20 cellular contexts compared by ENCODE assay signal in genomic region chr14:52786887-52787286, GRCh38. TPM values are rescaled to one million over a fixed set of nuclear protein-coding genes. Genes with fewer than 3 reads are reported as not detected.
DNase-seq lines count a peak whose midpoint lies in the region; ATAC-seq, FAIRE-seq and TF ChIP-seq lines count a peak whose summit lies in the region.
"Had no signal": no experiment of that assay in that cellular context is flagged by ENCODE, and none has a peak within 500 bp of the region (broad histone marks: within the 10 kb centered on the region; RNA-seq: fewer than 3 reads in every experiment).

No MANE protein-coding gene starts in this region.

- no peak overlapping the region for H3K4me2 ChIP-seq in GM12878 (ENCODE audit: control insufficient read depth, insufficient read depth)
- H3K4me2 ChIP-seq in skeletal muscle satellite cell (ENCODE audit: low read length) = peak overlapping the region; percentile 91
- H3K4me2 ChIP-seq: A549, GM23338 had no signal

- H3K27me3 Mint-ChIP-seq in CD4-positive, alpha-beta T cell = no peaks in the 10 kb centered on the region
- H3K27me3 Mint-ChIP-seq in natural killer cell (ENCODE audit: low read depth in 2 of 2) = no peaks in the 10 kb centered on the region

- no peak for TF ChIP-seq CTCF in CD4-positive, alpha-beta T cell (IDR thresholded peaks at IDR 0.05)
- TF ChIP-seq CTCF in GM12878 (IDR thresholded peaks at IDR 0.05 in 2 of 3, conservative IDR thresholded peaks at IDR 0.05 in 1 of 3; ENCODE audit: control insufficient read depth in 2 of 3, extremely low read depth in 1 of 3, insufficient read depth in 1 of 3, low read depth in 3 of 3, low read length in 3 of 3) = no peak
- TF ChIP-seq CTCF in natural killer cell (IDR thresholded peaks at IDR 0.05) = no peak
- TF ChIP-seq CTCF in A673 (conservative IDR thresholded peaks at IDR 0.05; ENCODE audit: low read depth, low read length) = no peak

- no peak overlapping the region for H2AFZ ChIP-seq in GM12878 (ENCODE audit: control insufficient read depth, low read depth, low read length)
- H2AFZ ChIP-seq: GM23338 had no signal

- H3K36me3 Mint-ChIP-seq in CD4-positive, alpha-beta T cell (ENCODE audit: low read depth) = peaks cover 17% of the 10 kb centered on the region
- no peaks in the 10 kb centered on the region for H3K36me3 Mint-ChIP-seq in natural killer cell

- POLR2A ChIA-PET in CD4-positive, alpha-beta T cell (lab: Charles Lee) = no interaction called here
- POLR2A ChIA-PET in GM12878 (lab: Charles Lee) = no interaction called here
- POLR2A ChIA-PET in A673 (lab: Charles Lee; ENCODE audit: low non-redundant PET) = no interaction called here

- no peak overlapping the region for H3K4me3 ChIP-seq in GM12878
- no peak overlapping the region for H3K4me3 ChIP-seq in skeletal muscle satellite cell (ENCODE audit: low read length)
- H3K4me3 ChIP-seq in A673 (ENCODE audit: low read depth, low read length, poor library complexity, severe bottlenecking) = no peak overlapping the region
- H3K4me3 ChIP-seq: A549, GM23338 had no signal

- DNase-seq in CD4-positive, alpha-beta T cell = no peak
- no peak for DNase-seq in GM12878 (ENCODE audit: low read depth, low spot score)
- no peak for DNase-seq in natural killer cell
- DNase-seq in A673 (ENCODE audit: low spot score) = no peak
- no peak for DNase-seq in NCI-H524 treated with DMSO at 0.1 percent for 48 hours (lab: John Stamatoyannopoulos, UW)
- DNase-seq: 8988T; C1 segment of cervical spinal cord; Caco-2; CD8-positive, alpha-beta T cell; DMS153; EL; GF-D8; H9 had no signal

- RAD21 ChIA-PET in GM12878 (lab: Charles Lee; ENCODE audit: unreplicated experiment) = interaction anchor here (0.7 to 1.1 kb wide), 3 partner anchors 110 to 496 kb away, joined by 3 read pairs; no protein-coding TSS in a partner anchor

- H3K4me3 Mint-ChIP-seq in CD4-positive, alpha-beta T cell = no peak overlapping the region
- no peak overlapping the region for H3K4me3 Mint-ChIP-seq in natural killer cell
- H3K4me3 Mint-ChIP-seq: CD8-positive, alpha-beta T cell; GM23338; H9 had no signal

- H3K9me3 Mint-ChIP-seq in CD4-positive, alpha-beta T cell = no peaks in the 10 kb centered on the region
- H3K9me3 Mint-ChIP-seq in natural killer cell = no peaks in the 10 kb centered on the region
- H3K9me3 Mint-ChIP-seq: CD8-positive, alpha-beta T cell; GM23338; H9 had no signal

- peaks cover 31% of the 10 kb centered on the region for H3K79me2 ChIP-seq in GM12878 (ENCODE audit: control insufficient read depth, insufficient read depth, low read length)

- H4K20me1 ChIP-seq in GM12878 (ENCODE audit: control insufficient read depth, insufficient read depth) = no peaks in the 10 kb centered on the region

- TF ChIP-seq POLR2A in GM12878 (IDR thresholded peaks at IDR 0.05; ENCODE audit: low read depth, low read length) = no peak

- intact Hi-C loops in CD4-positive, alpha-beta T cell (cut with DNase I, micrococcal nuclease) = no loop called here
- intact Hi-C loops in GM12878 (cut with micrococcal nuclease; ENCODE audit: unreplicated experiment) (loop anchor here (5.0 kb wide), 1 partner anchor 95 kb away; no protein-coding TSS in a partner anchor), natural killer cell (cut with micrococcal nuclease) (no loop called here), A673 (cut with micrococcal nuclease; ENCODE audit: unreplicated experiment) (no loop called here)

- SMC1A ChIA-PET in GM12878 (lab: Charles Lee; ENCODE audit: uncharacterized antibody, unreplicated experiment) = no interaction called here

- H3K27ac ChIP-seq in CD4-positive, alpha-beta T cell (ENCODE audit: low read depth, low read length) = no peak overlapping the region
- H3K27ac ChIP-seq in GM12878 (ENCODE audit: control insufficient read depth, insufficient read depth) = no peak overlapping the region
- no peak overlapping the region for H3K27ac ChIP-seq in A673 (ENCODE audit: low read depth, low read length, poor library complexity, severe bottlenecking)
- H3K27ac ChIP-seq: A549 had no signal

- no peak for TF ChIP-seq RAD21 in GM12878 (IDR thresholded peaks at IDR 0.05; ENCODE audit: insufficient read depth, low read depth, low read length)

- H3K9me3 ChIP-seq in CD4-positive, alpha-beta T cell (ENCODE audit: control insufficient read depth, low read length) = no peaks in the 10 kb centered on the region
- H3K9me3 ChIP-seq in GM12878 (replicated peaks; ENCODE audit: control insufficient read depth, insufficient read depth, low read length) = no peaks in the 10 kb centered on the region
- H3K9me3 ChIP-seq in skeletal muscle satellite cell (replicated peaks; ENCODE audit: low read length) = no peaks in the 10 kb centered on the region
- no peaks in the 10 kb centered on the region for H3K9me3 ChIP-seq in A673 (ENCODE audit: low read depth, low read length, poor library complexity, severe bottlenecking)
- H3K9me3 ChIP-seq: A549, Caco-2 had no signal

- no peak for TF ChIP-seq EP300 in GM12878 (IDR thresholded peaks at IDR 0.05; ENCODE audit: borderline replicate concordance in 1 of 2, control insufficient read depth in 1 of 2, low read depth in 2 of 2, low read length in 2 of 2)

- peak; percentile 17 for FAIRE-seq in G401.6 (lab: Jason Lieb, UNC)
- no peak for FAIRE-seq in GM12878 (lab: Jason Lieb, UNC)
- FAIRE-seq: A549, GM12892, GM19239 had no signal

- H3K27me3 ChIP-seq in CD4-positive, alpha-beta T cell (ENCODE audit: control insufficient read depth, insufficient read depth, low read length) = no peaks in the 10 kb centered on the region
- no peaks in the 10 kb centered on the region for H3K27me3 ChIP-seq in GM12878 (replicated peaks in 1 of 2; ENCODE audit: control insufficient read depth in 2 of 2, insufficient read depth in 2 of 2, low read length in 1 of 2)
- no peaks in the 10 kb centered on the region for H3K27me3 ChIP-seq in skeletal muscle satellite cell (ENCODE audit: control insufficient read depth, insufficient read depth, low read length)
- no peaks in the 10 kb centered on the region for H3K27me3 ChIP-seq in A673 (replicated peaks; ENCODE audit: insufficient read depth, low read depth, low read length, poor library complexity)

- BruUV-seq in GM12878 (replicated peaks; lab: Mats Ljungman, UMichigan) = no TSS peak
- BruUV-seq in A673 (replicated peaks; lab: Mats Ljungman, UMichigan) = no TSS peak

- H3K27ac Mint-ChIP-seq in CD4-positive, alpha-beta T cell = peak overlapping the region; percentile 51
- no peak overlapping the region for H3K27ac Mint-ChIP-seq in natural killer cell
- H3K27ac Mint-ChIP-seq: CD8-positive, alpha-beta T cell; GM23338; H9 had no signal

- CTCF ChIA-PET in CD4-positive, alpha-beta T cell (lab: Charles Lee) = no interaction called here
- CTCF ChIA-PET in GM12878 (lab: Yijun Ruan, JAX) (no interaction called here), A673 (lab: Charles Lee) (no interaction called here)

- in situ Hi-C loops in GM12878 (cut with MboI) = no loop called here

- H3K9ac ChIP-seq in GM12878 (ENCODE audit: control insufficient read depth, insufficient read depth, low read length) (no peak overlapping the region), skeletal muscle satellite cell (ENCODE audit: low read depth, low read length) (no peak overlapping the region)

- no peaks in the 10 kb centered on the region for H3K4me1 ChIP-seq in GM12878 (ENCODE audit: control insufficient read depth, insufficient read depth, low read length)
- H3K4me1 ChIP-seq in skeletal muscle satellite cell (ENCODE audit: control insufficient read depth, insufficient read depth, low read length) = peaks cover 36% of the 10 kb centered on the region
- peaks cover 13% of the 10 kb centered on the region for H3K4me1 ChIP-seq in A673 (ENCODE audit: insufficient read depth, low read length, poor library complexity, severe bottlenecking)

- H3K36me3 ChIP-seq in GM12878 (ENCODE audit: control insufficient read depth in 2 of 2, insufficient read depth in 2 of 2, low read length in 1 of 2) = no peaks in the 10 kb centered on the region; a peak in 1 of 4 replicates
- H3K36me3 ChIP-seq in skeletal muscle satellite cell (ENCODE audit: insufficient read depth, low read length) = peaks cover 27% of the 10 kb centered on the region
- peaks cover 14% of the 10 kb centered on the region for H3K36me3 ChIP-seq in A673 (ENCODE audit: insufficient read depth, low read length, poor library complexity, severe bottlenecking)

- no peak for ATAC-seq in CD4-positive, alpha-beta T cell (ENCODE audit: poor library complexity)
- ATAC-seq in GM12878 (no peak), natural killer cell (no peak)
- ATAC-seq: A549; CD8-positive, alpha-beta T cell; GM23338; HCT116 had no signal

- H3K4me1 Mint-ChIP-seq in CD4-positive, alpha-beta T cell (ENCODE audit: low read depth) = peaks cover 43% of the 10 kb centered on the region
- peaks cover 21 to 26% of the 10 kb centered on the region in 2 donors for H3K4me1 Mint-ChIP-seq in natural killer cell

RNA-seq across cellular contexts. Expression of gene GNPNAT1, which starts 4.5 kb away (rescaled TPM):
- total RNA-seq in CD4-positive, alpha-beta T cell = 1 to 10 TPM; 3.8 to 4.6 TPM
- total RNA-seq in GM12878 (2013; cell fraction: nucleolus; rRNA removed) = 6.5 and 6.7 TPM in 2 replicates
- total RNA-seq in GM12878 (2014; rRNA removed) = 20.2 and 20.3 TPM in 2 replicates
- total RNA-seq in GM12878 (2014; rRNA removed; fragmentation: Illumina TruSeq; extraction: Trizol) = 27.8 and 28.3 TPM in 2 replicates
- 24.9 and 28.2 TPM in 2 replicates for total RNA-seq in GM12878 (2021)
- polyA plus RNA-seq in GM12878 (2011; ENCODE audit: low read depth) = 6.5 TPM
- polyA plus RNA-seq in GM12878 (2011; rRNA removed) = 18.9 and 27.1 TPM in 2 replicates
- polyA plus RNA-seq in GM12878 (2011; cell fraction: cytosol; rRNA removed) = 10.9 and 12.5 TPM in 2 replicates
- 2.8 and 15.7 TPM in 2 replicates for polyA plus RNA-seq in GM12878 (2011; cell fraction: nucleus; rRNA removed)
- 10.7 and 11.8 TPM in 2 replicates for polyA plus RNA-seq in GM12878 (2012)
- polyA plus RNA-seq in GM12878 (2014; fragmentation: Illumina TruSeq; extraction: Trizol) = 30.7 and 35.4 TPM in 2 replicates
- polyA plus RNA-seq in GM12878 (2014; fragmentation: Nextera tagmentation; extraction: Ambion mirVana) = 10 to 100 TPM; 23.4 to 29.1 TPM
- 19.8 and 20.2 TPM in 2 replicates for polyA plus RNA-seq in GM12878 (2014; rRNA removed)
- 10 to 100 TPM; 50.4 to 52.6 TPM for polyA plus RNA-seq in GM12878 (2016; fragmentation: Nextera tagmentation; extraction: Ambion mirVana)
- polyA minus RNA-seq in GM12878 (2011; rRNA and poly(A)+ RNA removed) = 7.5 and 8.0 TPM in 2 replicates
- 6.4 and 7.9 TPM in 2 replicates for polyA minus RNA-seq in GM12878 (2011; cell fraction: cytosol; rRNA and poly(A)+ RNA removed)
- 4.7 and 4.9 TPM in 2 replicates for polyA minus RNA-seq in GM12878 (2011; cell fraction: nucleus; rRNA and poly(A)+ RNA removed)
- 124 and 131 TPM in 2 replicates for total RNA-seq in skeletal muscle satellite cell (2012; rRNA removed)
- 1 to 10 TPM; 5.6 to 7.5 (median 7.0) TPM for total RNA-seq in natural killer cell
- 33.9 and 34.4 TPM in 2 replicates for total RNA-seq in A673 (2021)

RNA-seq across cellular contexts. Expression of gene STYX, which starts 56.9 kb away (rescaled TPM):
- total RNA-seq in CD4-positive, alpha-beta T cell = 10 to 100 TPM; 15.3 to 16.2 TPM
- total RNA-seq in GM12878 (2013; cell fraction: nucleolus; rRNA removed) = 14.9 and 15.2 TPM in 2 replicates
- total RNA-seq in GM12878 (2014; rRNA removed) = 9.4 and 11.0 TPM in 2 replicates
- 13.0 and 13.3 TPM in 2 replicates for total RNA-seq in GM12878 (2014; rRNA removed; fragmentation: Illumina TruSeq; extraction: Trizol)
- total RNA-seq in GM12878 (2021) = 8.7 and 9.5 TPM in 2 replicates
- 2.4 TPM for polyA plus RNA-seq in GM12878 (2011; ENCODE audit: low read depth)
- 9.0 and 15.3 TPM in 2 replicates for polyA plus RNA-seq in GM12878 (2011; rRNA removed)
- 3.4 TPM in 2 replicates for polyA plus RNA-seq in GM12878 (2011; cell fraction: cytosol; rRNA removed)
- polyA plus RNA-seq in GM12878 (2011; cell fraction: nucleus; rRNA removed) = 2.3 and 2.9 TPM in 2 replicates
- 6.2 and 7.9 TPM in 2 replicates for polyA plus RNA-seq in GM12878 (2012)
- 9.0 and 11.3 TPM in 2 replicates for polyA plus RNA-seq in GM12878 (2014; fragmentation: Illumina TruSeq; extraction: Trizol)
- 10 to 100 TPM in 1 of 2 experiments, 1 to 10 TPM in 1; 5.0 to 10.1 TPM for polyA plus RNA-seq in GM12878 (2014; fragmentation: Nextera tagmentation; extraction: Ambion mirVana)
- polyA plus RNA-seq in GM12878 (2014; rRNA removed) = 6.7 and 8.6 TPM in 2 replicates
- polyA plus RNA-seq in GM12878 (2016; fragmentation: Nextera tagmentation; extraction: Ambion mirVana) = 10 to 100 TPM; 13.8 to 15.3 TPM
- 4.8 and 6.1 TPM in 2 replicates for polyA minus RNA-seq in GM12878 (2011; rRNA and poly(A)+ RNA removed)
- 3.2 and 4.0 TPM in 2 replicates for polyA minus RNA-seq in GM12878 (2011; cell fraction: cytosol; rRNA and poly(A)+ RNA removed)
- 3.4 and 7.1 TPM in 2 replicates for polyA minus RNA-seq in GM12878 (2011; cell fraction: nucleus; rRNA and poly(A)+ RNA removed)
- total RNA-seq in skeletal muscle satellite cell (2012; rRNA removed) = 29.1 and 31.4 TPM in 2 replicates
- total RNA-seq in natural killer cell = 10 to 100 TPM; 13.3 to 22.9 (median 18.3) TPM
- total RNA-seq in A673 (2021) = 8.7 and 9.4 TPM in 2 replicates
